ENCODE assay signal across 8 cellular contexts in the genomic region with DNA sequence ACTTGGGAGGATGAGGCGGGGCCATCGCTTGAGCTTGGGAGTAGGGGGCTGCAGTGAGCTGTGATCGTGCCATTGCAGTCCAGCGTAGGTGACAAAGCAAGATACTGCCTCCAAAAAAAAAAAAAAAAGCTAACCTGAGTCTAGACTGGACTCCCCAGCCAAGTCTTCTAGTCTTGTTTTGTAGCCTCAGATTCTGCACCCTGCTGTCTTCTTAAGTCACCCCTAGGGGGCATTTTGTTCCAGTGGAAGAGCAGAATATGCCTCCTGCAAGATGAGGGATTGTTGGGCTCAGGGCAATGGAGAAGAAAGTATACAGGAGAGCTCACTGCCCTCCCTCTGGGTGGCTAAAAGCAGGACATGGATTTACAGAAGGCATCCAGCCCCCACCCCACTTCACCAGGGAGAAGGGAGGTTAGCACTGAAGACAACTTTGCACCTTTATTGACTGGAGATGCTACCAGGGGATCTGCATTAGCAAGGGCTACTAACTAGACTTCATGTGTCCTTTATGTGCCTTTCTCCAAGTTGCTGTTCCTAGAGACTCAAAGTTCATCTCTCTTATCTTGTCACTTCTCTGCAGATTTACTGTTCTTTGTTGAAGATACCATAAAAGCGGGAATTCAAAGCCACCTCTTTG. TPM values are rescaled to one million over a fixed set of nuclear protein-coding genes. Genes with fewer than 3 reads are reported as not detected.
A peak's percentile ranks its signal among the peaks of the same experiment; 100 is the strongest.
DNase-seq lines count a peak whose midpoint lies in the region; ATAC-seq, FAIRE-seq and TF ChIP-seq lines count a peak whose summit lies in the region.

No MANE protein-coding gene starts in this region.

- no peaks in the 10 kb centered on the region for H3K9me3 ChIP-seq in psoas muscle

- H3K4me1 ChIP-seq in psoas muscle = no peaks in the 10 kb centered on the region

- intact Hi-C loops in psoas muscle (cut with DNase I) = no loop called here

- CTCF ChIA-PET in RWPE1 (lab: Yijun Ruan, JAX) = interaction anchor here (0.6 to 0.8 kb wide), 2 partner anchors 63 to 329 kb away, joined by 3 to 5 read pairs; no protein-coding TSS in a partner anchor

- peaks cover 3 to 50% (median 17%) of the 10 kb centered on the region in 3 donors for H3K27me3 ChIP-seq in psoas muscle (ENCODE audit: insufficient read depth in 3 of 3, low read length in 2 of 3)

- H3K36me3 ChIP-seq in psoas muscle (ENCODE audit: insufficient read depth in 1 of 2, low read depth in 1 of 2) = no peaks in the 10 kb centered on the region

- ATAC-seq in HG02610 (IDR thresholded peaks at IDR 0.05; ENCODE audit: unreplicated experiment) (peak; percentile 48), psoas muscle (peak in 2 of 4 donors; percentile 38 to 47)

- WGBS in psoas muscle, 3 donors = 58 to 69% (median 62%) methylated on average over 5 of the region's 5 CpGs

- POLR2A ChIA-PET in RWPE1 (lab: Yijun Ruan, JAX; ENCODE audit: low non-redundant PET) = no interaction called here

- no peak overlapping the region for H3K27ac ChIP-seq in RWPE1
- no peak overlapping the region for H3K27ac ChIP-seq in psoas muscle

- H3K4me3 ChIP-seq in epithelial cell of proximal tubule (ENCODE audit: low read depth, low read length) (no peak overlapping the region), psoas muscle (no peak overlapping the region)

- no peak; the same call in 1 of the 2 replicates for TF ChIP-seq CTCF in RWPE1 (conservative IDR thresholded peaks at IDR 0.05; ENCODE audit: low read depth)
- peak; percentile 66 for TF ChIP-seq CTCF in epithelial cell of proximal tubule (conservative IDR thresholded peaks at IDR 0.05; ENCODE audit: low read depth, low read length)
- TF ChIP-seq CTCF in psoas muscle (IDR thresholded peaks at IDR 0.05) = peak; percentile 29

- no peak for FAIRE-seq in RCC 7860 (lab: Jason Lieb, UNC)

- peak; percentile 77 for DNase-seq in SIG-M5 treated with dmso at 0.1 percent for 504 hours (lab: John Stamatoyannopoulos, UW; ENCODE audit: unreplicated experiment)
- DNase-seq in SIG-M5 (lab: John Stamatoyannopoulos, UW) = no peak
- peak; percentile 36 for DNase-seq in RWPE1 (ENCODE audit: low spot score)
- DNase-seq in epithelial cell of proximal tubule (ENCODE audit: low read depth) = no peak
- no peak for DNase-seq in psoas muscle
- DNase-seq in RCC 7860 (ENCODE audit: low spot score) = no peak
- DNase-seq in NCI-H187 (lab: John Stamatoyannopoulos, UW) = no peak

RNA-seq across cellular contexts. Expression of a gene that starts 15.3 kb away (rescaled TPM):
- 31.1 and 34.7 TPM in 2 replicates for total RNA-seq in epithelial cell of proximal tubule
- 100 to 1,000 TPM in 3 of 4 donors, 10 to 100 TPM in 1; 85.2 to 167 (median 122) TPM for total RNA-seq in psoas muscle
- polyA plus RNA-seq in psoas muscle = 10 to 100 TPM; 34.8 to 79.1 (median 76.0) TPM

RNA-seq across cellular contexts. Expression of a gene that starts 55.2 kb away (rescaled TPM):
- total RNA-seq in epithelial cell of proximal tubule = 1.7 and 10.4 TPM in 2 replicates
- not detected for total RNA-seq in psoas muscle
- polyA plus RNA-seq in psoas muscle = under 1 TPM in 1 of 3 donors, not detected in 2; 0.03 TPM

Comparison
In these comparisons a context has a peak if more than half of its experiments do, and no peak if none do; other contexts are left out.
1. DNase-seq: peak in SIG-M5 treated with dmso at 0.1 percent for 504 hours (single experiment) and RWPE1 (single experiment); none in SIG-M5 (single experiment), epithelial cell of proximal tubule (single experiment), psoas muscle (0 of 2), RCC 7860 (single experiment) and NCI-H187 (0 of 2).